11 cellular contexts compared by ENCODE assay signal in genomic region chr7:158802535-158803199, GRCh38. TPM values are rescaled to one million over a fixed set of nuclear protein-coding genes. Genes with fewer than 3 reads are reported as not detected.
DNase-seq lines count a peak whose midpoint lies in the region; ATAC-seq, FAIRE-seq and TF ChIP-seq lines count a peak whose summit lies in the region.
"Had no signal": no experiment of that assay in that cellular context is flagged by ENCODE, and none has a peak within 500 bp of the region (broad histone marks: within the 10 kb centered on the region; RNA-seq: fewer than 3 reads in every experiment).

No MANE protein-coding gene starts in this region.

- peaks cover 0 to 5% (median 0%) of the 10 kb centered on the region in 3 donors for H3K4me1 ChIP-seq in pancreas

- intact Hi-C loops in pancreas (cut with DNase I), result no loop called here

- peak; percentile 83 for ATAC-seq in SK-N-SH treated with all-trans-retinoic acid at 6 μM for 48 hours
- peak; percentile 82 for ATAC-seq in esophagus mucosa
- ATAC-seq in pancreas, result peak; percentile 28 to 79 (median 55)
- no peak for ATAC-seq in HG02588 (IDR thresholded peaks at IDR 0.05; ENCODE audit: unreplicated experiment)

- 84 to 94% methylated on average over 5 of the region's 5 CpGs for WGBS in pancreas, 2 donors

- H3K4me3 ChIP-seq in pancreas, result no peak overlapping the region
- H3K4me3 ChIP-seq: skin epidermis had no signal

- FAIRE-seq in pancreas (lab: Jason Lieb, UNC), result no peak

- no peak for TF ChIP-seq CTCF in pancreas (IDR thresholded peaks at IDR 0.05)

- no peaks in the 10 kb centered on the region for H3K27me3 ChIP-seq in pancreas

- H3K27ac ChIP-seq in pancreas, result peak overlapping the region in 1 of 4 donors; percentile 14

- no peaks in the 10 kb centered on the region for H3K36me3 ChIP-seq in pancreas

- peak; percentile 65 for DNase-seq in ELF-1 (ENCODE audit: low read depth, low spot score)
- no peak for DNase-seq in pancreas
- no peak for DNase-seq in DMS53 treated with DMSO at 0.1 percent for 48 hours (lab: John Stamatoyannopoulos, UW; ENCODE audit: unreplicated experiment)
- DNase-seq in activated CD8-positive, alpha-beta memory T cell treated with anti-CD3 and anti-CD28 coated beads, Interleukin-2, amount 50 U/mL, for 48 hours, result no peak
- DNase-seq in HUDEP-2 (lab: John Stamatoyannopoulos, UW; ENCODE audit: unreplicated experiment in 76 of 76), result no peak
- DNase-seq: activated CD4-positive, CD25-positive, alpha-beta regulatory T cell treated with anti-CD3 and anti-CD28 coated beads, Interleukin-2, amount 50 U/mL, for 72 hours; NCI-H446 had no signal

- no peaks in the 10 kb centered on the region for H3K9me3 ChIP-seq in pancreas

TF ChIP-seq in SK-N-SH treated with all-trans-retinoic acid at 6 μM for 48 hours, 23 proteins besides CTCF, POLR2A, EP300 and RAD21:
- TF ChIP-seq ISL1 (CRISPR knock-in tag; IDR thresholded peaks at IDR 0.05), result peak; percentile 78
- no peak for TF ChIP-seq TOX (CRISPR knock-in tag; IDR thresholded peaks at IDR 0.05; ENCODE audit: borderline replicate concordance)

RNA-seq across cellular contexts. Expression of gene ESYT2, which starts 26.6 kb away (rescaled TPM):
- total RNA-seq in esophagus mucosa, result 41.4 TPM
- 10 to 100 TPM; 25.4 to 31.8 (median 28.6) TPM for total RNA-seq in pancreas
- 10 to 100 TPM in 1 of 2 donors, 1 to 10 TPM in 1; 8.1 to 15.0 TPM for polyA plus RNA-seq in pancreas

RNA-seq across cellular contexts. Expression of gene DYNC2I1, which starts 53.7 kb away (rescaled TPM):
- total RNA-seq in esophagus mucosa, result 6.6 TPM
- 1 to 10 TPM; 5.9 to 8.3 (median 6.7) TPM for total RNA-seq in pancreas
- polyA plus RNA-seq in pancreas, result 10 to 100 TPM; 13.2 to 13.5 TPM
